In genomic region chr10:43219848-43220247, GRCh38 we compare ENCODE assay signal across 25 cellular contexts. TPM values are rescaled to one million over a fixed set of nuclear protein-coding genes. Genes with fewer than 3 reads are reported as not detected.
DNase-seq lines count a peak whose midpoint lies in the region; ATAC-seq, FAIRE-seq and TF ChIP-seq lines count a peak whose summit lies in the region.
"Had no signal": no experiment of that assay in that cellular context is flagged by ENCODE, and none has a peak within 500 bp of the region (broad histone marks: within the 10 kb centered on the region; RNA-seq: fewer than 3 reads in every experiment).

No MANE protein-coding gene starts in this region.

- H3K27me3 ChIP-seq in dorsolateral prefrontal cortex (no peaks in the 10 kb centered on the region), tibial nerve (no peaks in the 10 kb centered on the region)

- peaks cover 5% of the 10 kb centered on the region for H3K27me3 Mint-ChIP-seq in activated naive CD8-positive, alpha-beta T cell treated with anti-CD3 and anti-CD28 coated beads, Interleukin-2, amount 10 ng/mL, durations not matched to agents 7 days and 5 days
- peaks cover under 1% of the 10 kb centered on the region for H3K27me3 Mint-ChIP-seq in activated naive CD8-positive, alpha-beta T cell treated with anti-CD3 and anti-CD28 coated beads, Interleukin-2, amount 50 U/mL, for 24 hours
- H3K27me3 Mint-ChIP-seq: activated naive CD8-positive, alpha-beta T cell treated with anti-CD3 and anti-CD28 coated beads for 36 hours; natural killer cell treated with Interleukin-12 subunit alpha and Interleukin-12 subunit beta and Interleukin-15 and Interleukin-18, amount 100 ng/mL, for 72 hours had no signal

- H3K36me3 ChIP-seq in kidney (ENCODE audit: control insufficient read depth in 1 of 2, insufficient read depth in 2 of 2, low read length in 2 of 2) (no peaks in the 10 kb centered on the region), tibial nerve (no peaks in the 10 kb centered on the region)

- intact Hi-C loops in dorsolateral prefrontal cortex (cut with DNase I) (loop anchor here in 1 of 2 donors (10.0 kb wide), 1 partner anchor 125 kb away; no protein-coding TSS in a partner anchor), kidney (cut with DNase I) (no loop called here)

- peak; percentile 7 for DNase-seq in activated naive CD8-positive, alpha-beta T cell treated with anti-CD3 and anti-CD28 coated beads, Interleukin-2, amount 10 ng/mL, durations not matched to agents 7 days and 5 days
- no peak for DNase-seq in activated naive CD8-positive, alpha-beta T cell treated with anti-CD3 and anti-CD28 coated beads, Interleukin-2, amount 50 U/mL, for 24 hours
- DNase-seq in dorsolateral prefrontal cortex (peak in 4 of 10 donors; percentile 8 to 30 (median 24)), kidney (peak; percentile 66), tibial nerve (ENCODE audit: low spot score in 2 of 2) (no peak)
- DNase-seq: activated CD4-positive, alpha-beta T cell treated with anti-CD3 and anti-CD28 coated beads for 36 hours; activated naive CD8-positive, alpha-beta T cell treated with anti-CD3 and anti-CD28 coated beads for 36 hours; DMS79 treated with DMSO at 0.1 percent for 48 hours; HCEC 1CT; KG1; MM.1S; NCI-H1436 treated with DMSO at 0.1 percent for 48 hours; NCI-H510A; PC-3; retina; SHP77; stimulated activated CD4-positive, alpha-beta T cell treated with anti-CD3 and anti-CD28 coated beads, Interleukin-12 subunit alpha, Interleukin-12 subunit beta, amount 100 ng/mL, for 4 hours; stimulated activated CD4-positive, alpha-beta T cell treated with anti-CD3 and anti-CD28 coated beads, Interleukin-4, amount 100 ng/mL, for 1 hour had no signal

- no peak for ATAC-seq in activated naive CD8-positive, alpha-beta T cell treated with anti-CD3 and anti-CD28 coated beads, Interleukin-2, amount 10 ng/mL, durations not matched to agents 7 days and 5 days (ENCODE audit: low read depth)
- no peak for ATAC-seq in activated naive CD8-positive, alpha-beta T cell treated with anti-CD3 and anti-CD28 coated beads, Interleukin-2, amount 50 U/mL, for 24 hours
- ATAC-seq in HG03354 (IDR thresholded peaks at IDR 0.05; ENCODE audit: poor library complexity, severe bottlenecking, unreplicated experiment): no peak
- no peak for ATAC-seq in GM19467 (IDR thresholded peaks at IDR 0.05; ENCODE audit: unreplicated experiment)
- ATAC-seq: activated CD4-positive, alpha-beta T cell treated with anti-CD3 and anti-CD28 coated beads for 36 hours; natural killer cell treated with Interleukin-12 subunit alpha and Interleukin-12 subunit beta and Interleukin-15 and Interleukin-18, amount 100 ng/mL, for 72 hours; PC-3 had no signal

- H3K27ac Mint-ChIP-seq in activated naive CD8-positive, alpha-beta T cell treated with anti-CD3 and anti-CD28 coated beads, Interleukin-2, amount 10 ng/mL, durations not matched to agents 7 days and 5 days: no peak overlapping the region
- H3K27ac Mint-ChIP-seq in activated naive CD8-positive, alpha-beta T cell treated with anti-CD3 and anti-CD28 coated beads, Interleukin-2, amount 50 U/mL, for 24 hours: no peak overlapping the region
- H3K27ac Mint-ChIP-seq: activated CD4-positive, alpha-beta T cell treated with anti-CD3 and anti-CD28 coated beads for 36 hours; activated naive CD8-positive, alpha-beta T cell treated with anti-CD3 and anti-CD28 coated beads for 36 hours; activated T-helper 1 cell treated with anti-CD3 and anti-CD28 coated beads, Interleukin-12 subunit alpha, Interleukin-12 subunit beta, Interleukin-2, Interleukin-4 antibody, amounts not matched to agents 30 ng/mL and 10 ng/mL and 1 ng/mL, durations not matched to agents 14 hours and 24 hours and 36 hours; natural killer cell treated with Interleukin-12 subunit alpha and Interleukin-12 subunit beta and Interleukin-15 and Interleukin-18, amount 100 ng/mL, for 72 hours had no signal

- POLR2A ChIA-PET in activated naive CD8-positive, alpha-beta T cell treated with anti-CD3 and anti-CD28 coated beads, Interleukin-2, amount 10 ng/mL, durations not matched to agents 7 days and 5 days (lab: Charles Lee): no interaction called here

- 57 to 63% methylated on average over 5 of the region's 5 CpGs for WGBS in tibial nerve, 2 donors

- H3K4me1 Mint-ChIP-seq in activated naive CD8-positive, alpha-beta T cell treated with anti-CD3 and anti-CD28 coated beads, Interleukin-2, amount 10 ng/mL, durations not matched to agents 7 days and 5 days: peaks cover 3% of the 10 kb centered on the region
- H3K4me1 Mint-ChIP-seq in activated naive CD8-positive, alpha-beta T cell treated with anti-CD3 and anti-CD28 coated beads, Interleukin-2, amount 50 U/mL, for 24 hours: peaks cover 14% of the 10 kb centered on the region

- no peak for FAIRE-seq in kidney (lab: Jason Lieb, UNC)

- H3K9me3 ChIP-seq in kidney (ENCODE audit: control insufficient read depth in 1 of 2, low read length in 2 of 2) (no peaks in the 10 kb centered on the region), tibial nerve (no peaks in the 10 kb centered on the region)
- H3K9me3 ChIP-seq: Caco-2 had no signal

- TF ChIP-seq CTCF in dorsolateral prefrontal cortex (IDR thresholded peaks at IDR 0.05 in 54 of 56, conservative IDR thresholded peaks at IDR 0.05 in 2 of 56; ENCODE audit: low read depth in 1 of 56, partially characterized antibody in 56 of 56) (no peak), kidney (IDR thresholded peaks at IDR 0.05; ENCODE audit: borderline replicate concordance, extremely low read depth, insufficient read depth) (no peak), tibial nerve (IDR thresholded peaks at IDR 0.05) (no peak)

- TF ChIP-seq EP300 in tibial nerve (IDR thresholded peaks at IDR 0.05): no peak

- H3K9me3 Mint-ChIP-seq in activated naive CD8-positive, alpha-beta T cell treated with anti-CD3 and anti-CD28 coated beads, Interleukin-2, amount 10 ng/mL, durations not matched to agents 7 days and 5 days: no peaks in the 10 kb centered on the region
- no peaks in the 10 kb centered on the region for H3K9me3 Mint-ChIP-seq in activated naive CD8-positive, alpha-beta T cell treated with anti-CD3 and anti-CD28 coated beads, Interleukin-2, amount 50 U/mL, for 24 hours
- H3K9me3 Mint-ChIP-seq: activated naive CD8-positive, alpha-beta T cell treated with anti-CD3 and anti-CD28 coated beads for 36 hours; activated T-helper 1 cell treated with anti-CD3 and anti-CD28 coated beads, Interleukin-12 subunit alpha, Interleukin-12 subunit beta, Interleukin-2, Interleukin-4 antibody, amounts not matched to agents 30 ng/mL and 10 ng/mL and 1 ng/mL, durations not matched to agents 14 hours and 24 hours and 36 hours; natural killer cell treated with Interleukin-12 subunit alpha and Interleukin-12 subunit beta and Interleukin-15 and Interleukin-18, amount 100 ng/mL, for 72 hours had no signal

- TF ChIP-seq POLR2A in tibial nerve (IDR thresholded peaks at IDR 0.05): no peak

- H3K4me1 ChIP-seq in kidney (ENCODE audit: control insufficient read depth in 1 of 2, insufficient read depth in 1 of 2, low read depth in 1 of 2, low read length in 2 of 2) (no peaks in the 10 kb centered on the region), tibial nerve (peaks cover 0 to 61% (median 27%) of the 10 kb centered on the region in 4 donors)
- H3K4me1 ChIP-seq: Caco-2 had no signal

- H3K36me3 Mint-ChIP-seq in activated naive CD8-positive, alpha-beta T cell treated with anti-CD3 and anti-CD28 coated beads, Interleukin-2, amount 10 ng/mL, durations not matched to agents 7 days and 5 days: no peaks in the 10 kb centered on the region
- H3K36me3 Mint-ChIP-seq in activated naive CD8-positive, alpha-beta T cell treated with anti-CD3 and anti-CD28 coated beads, Interleukin-2, amount 50 U/mL, for 24 hours (ENCODE audit: low read depth): no peaks in the 10 kb centered on the region
- H3K36me3 Mint-ChIP-seq: activated naive CD8-positive, alpha-beta T cell treated with anti-CD3 and anti-CD28 coated beads for 36 hours; natural killer cell treated with Interleukin-12 subunit alpha and Interleukin-12 subunit beta and Interleukin-15 and Interleukin-18, amount 100 ng/mL, for 72 hours had no signal

- no peak overlapping the region for H3K9ac ChIP-seq in kidney (ENCODE audit: low read length in 2 of 2)

- H3K4me3 ChIP-seq in dorsolateral prefrontal cortex (no peak overlapping the region), kidney (ENCODE audit: low read length in 2 of 2) (no peak overlapping the region), tibial nerve (no peak overlapping the region)
- H3K4me3 ChIP-seq: lung had no signal

- no peak overlapping the region for H3K4me3 Mint-ChIP-seq in activated naive CD8-positive, alpha-beta T cell treated with anti-CD3 and anti-CD28 coated beads, Interleukin-2, amount 10 ng/mL, durations not matched to agents 7 days and 5 days
- no peak overlapping the region for H3K4me3 Mint-ChIP-seq in activated naive CD8-positive, alpha-beta T cell treated with anti-CD3 and anti-CD28 coated beads, Interleukin-2, amount 50 U/mL, for 24 hours
- H3K4me3 Mint-ChIP-seq: activated CD4-positive, alpha-beta T cell treated with anti-CD3 and anti-CD28 coated beads for 36 hours; activated naive CD8-positive, alpha-beta T cell treated with anti-CD3 and anti-CD28 coated beads for 36 hours; activated T-helper 1 cell treated with anti-CD3 and anti-CD28 coated beads, Interleukin-12 subunit alpha, Interleukin-12 subunit beta, Interleukin-2, Interleukin-4 antibody, amounts not matched to agents 30 ng/mL and 10 ng/mL and 1 ng/mL, durations not matched to agents 14 hours and 24 hours and 36 hours; natural killer cell treated with Interleukin-12 subunit alpha and Interleukin-12 subunit beta and Interleukin-15 and Interleukin-18, amount 100 ng/mL, for 72 hours had no signal

- H3K27ac ChIP-seq in dorsolateral prefrontal cortex (peak overlapping the region in 32 of 59 donors; percentile 17 to 80 (median 56)), kidney (ENCODE audit: low read depth in 2 of 2, low read length in 2 of 2) (no peak overlapping the region), tibial nerve (peak overlapping the region; percentile 77 to 97 (median 86))

RNA-seq across cellular contexts. Expression of gene RASGEF1A, which starts 47.0 kb away (rescaled TPM):
- 1 to 10 TPM; 4.4 to 4.9 TPM for total RNA-seq in activated naive CD8-positive, alpha-beta T cell treated with anti-CD3 and anti-CD28 coated beads, Interleukin-2, amount 10 ng/mL, durations not matched to agents 7 days and 5 days
- total RNA-seq in dorsolateral prefrontal cortex (10 to 100 TPM; 16.3 to 54.4 (median 39.2) TPM), kidney (3.6 TPM), tibial nerve (10 to 100 TPM in 3 of 4 donors, 1 to 10 TPM in 1; 7.5 to 39.0 (median 13.1) TPM)
- 2.8 TPM for polyA plus RNA-seq in kidney (ENCODE audit: insufficient read depth, low read depth, low replicate concordance)
- total RNA-seq: osteocyte, PC-3 had no signal

Comparison
In these comparisons a context has a peak if more than half of its experiments do, and no peak if none do; other contexts are left out.
1. DNase-seq: peak in activated naive CD8-positive, alpha-beta T cell treated with anti-CD3 and anti-CD28 coated beads, Interleukin-2, amount 10 ng/mL, durations not matched to agents 7 days and 5 days (single experiment) and kidney (single experiment); none in activated naive CD8-positive, alpha-beta T cell treated with anti-CD3 and anti-CD28 coated beads, Interleukin-2, amount 50 U/mL, for 24 hours (single experiment) and tibial nerve (0 of 2).
2. H3K27ac ChIP-seq: peak in dorsolateral prefrontal cortex (32 of 59) and tibial nerve (4 of 4); none in kidney (0 of 2).